ENCODE assay signal across 33 cellular contexts in genomic region chr6:75396005-75396800, GRCh38.
DNase-seq lines count a peak whose midpoint lies in the region; ATAC-seq, FAIRE-seq and TF ChIP-seq lines count a peak whose summit lies in the region.
"Had no signal": no experiment of that assay in that cellular context is flagged by ENCODE, and none has a peak within 500 bp of the region (broad histone marks: within the 10 kb centered on the region; RNA-seq: fewer than 3 reads in every experiment).

No MANE protein-coding gene starts in this region.

- no peak overlapping the region for H3K4me3 ChIP-seq in H1 (ENCODE audit: extremely low read depth in 1 of 4, insufficient read depth in 2 of 4, low read depth in 3 of 4, low read length in 4 of 4)
- H3K4me3 ChIP-seq in ovary = no peak overlapping the region
- H3K4me3 ChIP-seq in OCI-LY7 (ENCODE audit: low read depth, low read length, poor library complexity, severe bottlenecking) = no peak overlapping the region
- H3K4me3 ChIP-seq: ascending aorta, heart right ventricle, lung, MG63, mucosa of descending colon, right lobe of liver, thyroid gland had no signal

- BruUV-seq in OCI-LY7 (replicated peaks; lab: Mats Ljungman, UMichigan) = no TSS peak

- H3K79me1 ChIP-seq in H1 (ENCODE audit: low read depth, low read length) = no peaks in the 10 kb centered on the region

- H3K23me2 ChIP-seq in H1 (ENCODE audit: low read depth, low read length) = no peaks in the 10 kb centered on the region

- H2BK20ac ChIP-seq in H1 (ENCODE audit: low read length) = no peak overlapping the region

- no peak overlapping the region for H4K8ac ChIP-seq in H1 (ENCODE audit: extremely low read depth, insufficient read depth, low read length)

- no peak overlapping the region for H2BK12ac ChIP-seq in H1 (ENCODE audit: low read depth, low read length)

- no peak for ATAC-seq in HG03460 (IDR thresholded peaks at IDR 0.05; ENCODE audit: unreplicated experiment)
- ATAC-seq: activated T-cell treated with anti-CD3 and anti-CD28 coated beads, Interleukin-2, amount 50 U/mL, for 4 hours; mucosa of descending colon; right lobe of liver had no signal

- no peak overlapping the region for H2BK120ac ChIP-seq in H1 (replicated peaks; ENCODE audit: low read depth, low read length)

- H2AK5ac ChIP-seq in H1 (ENCODE audit: low read depth, low read length) = no peak overlapping the region

- TF ChIP-seq CTCF in H1 (IDR thresholded peaks at IDR 0.05; ENCODE audit: control extremely low read depth in 1 of 3, insufficient read depth in 1 of 3, low read depth in 1 of 3, low read length in 3 of 3) (no peak), ovary (IDR thresholded peaks at IDR 0.05) (no peak), OCI-LY7 (conservative IDR thresholded peaks at IDR 0.05; ENCODE audit: low read length) (no peak), GM10248 (IDR thresholded peaks at IDR 0.05; ENCODE audit: control extremely low read depth, extremely low read depth, low read depth, missing control alignments) (no peak)

- no peak overlapping the region for H3K18ac ChIP-seq in H1 (ENCODE audit: extremely low read depth, low read length)

- POLR2A ChIA-PET in H1 (lab: Charles Lee; ENCODE audit: partially characterized antibody) = no interaction called here
- POLR2A ChIA-PET in OCI-LY7 (lab: Charles Lee) = no interaction called here
- POLR2A ChIA-PET in GM10248 (lab: Yijun Ruan, JAX) = no interaction called here

- no peak overlapping the region for H3K23ac ChIP-seq in H1 (ENCODE audit: insufficient read length)

- H3K4me2 ChIP-seq in H1 (ENCODE audit: insufficient read depth in 1 of 2, low read depth in 2 of 2, low read length in 2 of 2) (no peak overlapping the region), OCI-LY7 (ENCODE audit: low read length) (no peak overlapping the region)

- H4K91ac ChIP-seq in H1 (replicated peaks; ENCODE audit: insufficient read length, low read length) = no peak overlapping the region

- H4K5ac ChIP-seq in H1 (ENCODE audit: insufficient read length, low read depth, low read length) = no peak overlapping the region

- H3K36me3 ChIP-seq in H1 (ENCODE audit: control insufficient read depth in 2 of 4, insufficient read depth in 4 of 4, low read length in 3 of 4) = no peaks in the 10 kb centered on the region; a peak in 1 of 8 replicates
- H3K36me3 ChIP-seq in ovary = no peaks in the 10 kb centered on the region
- no peaks in the 10 kb centered on the region for H3K36me3 ChIP-seq in OCI-LY7 (ENCODE audit: insufficient read depth, low read length)
- H3K36me3 ChIP-seq: ascending aorta, MG63, right lobe of liver, thyroid gland had no signal

- peak; percentile 36 for DNase-seq in A172 (ENCODE audit: low spot score)
- DNase-seq in M059J (ENCODE audit: low read depth) = peak; percentile 82
- no peak for DNase-seq in H1 (ENCODE audit: low read depth in 1 of 2, low spot score in 2 of 2)
- DNase-seq in myocyte (ENCODE audit: low read depth) = peak; percentile 56
- no peak for DNase-seq in ovary
- no peak for DNase-seq in OCI-LY7 (ENCODE audit: low spot score)
- no peak for DNase-seq in GM10248 (ENCODE audit: extremely low spot score)
- DNase-seq: activated CD4-positive, alpha-beta T cell treated with anti-CD3 and anti-CD28 coated beads, Interleukin-2, amount 50 U/mL, for 1 hour; activated CD4-positive, CD25-positive, alpha-beta regulatory T cell; activated gamma-delta T cell treated with Interleukin-2 at 50 U/mL for 16 hours; activated naive CD8-positive, alpha-beta T cell treated with anti-CD3 and anti-CD28 coated beads, Interleukin-2, amount 10 ng/mL, durations not matched to agents 7 days and 5 days; activated T-cell treated with anti-CD3 and anti-CD28 coated beads, Interleukin-2, amount 50 U/mL, for 4 hours; caudate nucleus; CD4-positive, alpha-beta T cell; cortex of kidney; DMS79 treated with DMSO at 0.1 percent for 48 hours; heart right ventricle; KG1; MG63; mucosa of descending colon; NCI-H1105; NCI-H1930; NCI-H226; NCI-H774; right lobe of liver; stimulated activated CD4-positive, alpha-beta T cell treated with anti-CD3 and anti-CD28 coated beads, Interleukin-4, amount 100 ng/mL, for 24 hours; T-helper 1 cell; thyroid gland had no signal

- H3K9me3 ChIP-seq in H1 (ENCODE audit: insufficient read depth in 2 of 2, low read depth in 1 of 2, low read length in 1 of 2) (peaks cover 3 to 4% of the 10 kb centered on the region in 2 experiments; a peak in 1 of 4 replicates), ovary (no peaks in the 10 kb centered on the region), OCI-LY7 (ENCODE audit: low read length) (no peaks in the 10 kb centered on the region)
- H3K9me3 ChIP-seq: ascending aorta, heart right ventricle, MG63, mucosa of descending colon, right lobe of liver, thyroid gland had no signal

- FAIRE-seq in H1 (lab: Jason Lieb, UNC) = no peak
- FAIRE-seq: HTR-8/SVneo, RCC 7860 had no signal

- no peak overlapping the region for H3K56ac ChIP-seq in H1 (replicated peaks; ENCODE audit: insufficient read length, low read depth, low read length)

- no peak overlapping the region for H2BK15ac ChIP-seq in H1 (ENCODE audit: low read length)

- H4K20me1 ChIP-seq in H1 (replicated peaks in 1 of 2; ENCODE audit: control insufficient read depth in 1 of 2, insufficient read depth in 2 of 2, low read length in 2 of 2) (no peaks in the 10 kb centered on the region), OCI-LY7 (ENCODE audit: insufficient read depth, low read length) (no peaks in the 10 kb centered on the region)

- H3K9ac ChIP-seq in H1 (replicated peaks in 1 of 4; ENCODE audit: extremely low read depth in 1 of 4, low read depth in 3 of 4, low read length in 3 of 4) = no peak overlapping the region

- no peaks in the 10 kb centered on the region for H3K9me2 ChIP-seq in OCI-LY7 (ENCODE audit: insufficient read depth, low read length)

- TF ChIP-seq POLR2A in H1 (IDR thresholded peaks at IDR 0.05; ENCODE audit: control extremely low read depth in 1 of 2, low read depth in 2 of 2, low read length in 2 of 2) (no peak), ovary (IDR thresholded peaks at IDR 0.05) (no peak)

- no peaks in the 10 kb centered on the region for H3K79me2 ChIP-seq in H1 (ENCODE audit: control insufficient read depth in 1 of 2, insufficient read depth in 2 of 2, low read length in 2 of 2)
- no peaks in the 10 kb centered on the region for H3K79me2 ChIP-seq in OCI-LY7 (ENCODE audit: insufficient read depth, low read depth, low read length)

- intact Hi-C loops in ovary (cut with DNase I) (no loop called here), OCI-LY7 (cut with micrococcal nuclease; ENCODE audit: unreplicated experiment) (no loop called here)

- no peak overlapping the region for H3K27ac ChIP-seq in H1 (ENCODE audit: low read depth, low read length)
- no peak overlapping the region for H3K27ac ChIP-seq in ovary
- H3K27ac ChIP-seq in OCI-LY7 (ENCODE audit: low read depth, low read length, poor library complexity, severe bottlenecking) = no peak overlapping the region
- H3K27ac ChIP-seq: ascending aorta, heart right ventricle, right lobe of liver, thyroid gland had no signal

- H3K27me3 ChIP-seq in H1 (replicated peaks in 1 of 4; ENCODE audit: control insufficient read depth in 3 of 4, extremely low read depth in 1 of 4, insufficient read depth in 3 of 4, low read length in 3 of 4) (no peaks in the 10 kb centered on the region; a peak in 1 of 7 replicates), ovary (no peaks in the 10 kb centered on the region)
- H3K27me3 ChIP-seq: ascending aorta, heart right ventricle, MG63, right lobe of liver, thyroid gland had no signal

- TF ChIP-seq RAD21 in H1 (IDR thresholded peaks at IDR 0.05 in 1 of 2, conservative IDR thresholded peaks at IDR 0.05 in 1 of 2; ENCODE audit: low read depth in 2 of 2, low read length in 2 of 2) = no peak

- TF ChIP-seq EP300 in H1 (IDR thresholded peaks at IDR 0.05; ENCODE audit: borderline replicate concordance in 1 of 2, low read depth in 2 of 2, low read length in 2 of 2) (no peak), ovary (IDR thresholded peaks at IDR 0.05) (no peak)

- H2BK5ac ChIP-seq in H1 (ENCODE audit: low read depth, low read length) = no peak overlapping the region

- H3K4me1 ChIP-seq in H1 (replicated peaks in 1 of 4; ENCODE audit: control insufficient read depth in 3 of 4, insufficient read depth in 4 of 4, low read length in 3 of 4) (no peaks in the 10 kb centered on the region), ovary (ENCODE audit: insufficient read depth) (no peaks in the 10 kb centered on the region), OCI-LY7 (ENCODE audit: insufficient read depth, low read length, poor library complexity, severe bottlenecking) (no peaks in the 10 kb centered on the region)
- H3K4me1 ChIP-seq: right lobe of liver, thyroid gland had no signal

- H3K14ac ChIP-seq in H1 (ENCODE audit: insufficient read length) = no peak overlapping the region

- CTCF ChIA-PET in H1 (lab: Charles Lee; ENCODE audit: partially characterized antibody) (interaction anchor here (1.9 kb wide), 1 partner anchor 28 kb away, joined by 4 read pairs; no protein-coding TSS in a partner anchor), OCI-LY7 (lab: Charles Lee; ENCODE audit: unreplicated experiment) (no interaction called here), GM10248 (lab: Yijun Ruan, JAX) (interaction anchor here (1.2 kb wide), 1 partner anchor 17 kb away, joined by 3 read pairs; no protein-coding TSS in a partner anchor)

- H3K4ac ChIP-seq in H1 (replicated peaks; ENCODE audit: insufficient read length, low read depth, low read length) = no peak overlapping the region

- 89% methylated on average over 6 of the region's 6 CpGs; no CpG with 5 or more reads in 1 of the 2 experiments for WGBS in H1 (ENCODE audit: extremely low coverage in 1 of 2, insufficient coverage in 1 of 2, insufficient read length in 1 of 2, insufficient replicate concordance in 2 of 2, low coverage in 1 of 2, low lambda C conversion rate in 2 of 2, missing lambda C conversion rate in 1 of 2), 2 experiments
- WGBS in ovary, 3 donors = 87 to 89% (median 89%) methylated on average over 6 of the region's 6 CpGs

- H2AFZ ChIP-seq in H1 (ENCODE audit: low read length) (0 out of 2 replicates have a peak overlapping the region, but pooled peaks have one; percentile 67), OCI-LY7 (ENCODE audit: low read length) (no peak overlapping the region)

TF ChIP-seq in H1, 55 proteins besides CTCF, POLR2A, EP300 and RAD21:
- TF ChIP-seq GTF2F1 (IDR thresholded peaks at IDR 0.05; ENCODE audit: borderline replicate concordance, low read depth, low read length) = no peak
- no peak for TF ChIP-seq PHF8 (conservative IDR thresholded peaks at IDR 0.05; ENCODE audit: low read depth, low read length)
- no peak for TF ChIP-seq RBBP5 (IDR thresholded peaks at IDR 0.05; ENCODE audit: borderline replicate concordance, low read depth, low read length)
- TF ChIP-seq MAFK (IDR thresholded peaks at IDR 0.05; ENCODE audit: low read depth, low read length) = no peak
- TF ChIP-seq TAF1 (IDR thresholded peaks at IDR 0.05; ENCODE audit: low read depth, low read length) = no peak
TF ChIP-seq in H1: peak in this region for 0.

Comparison
In these comparisons a context has a peak if more than half of its experiments do, and no peak if none do; other contexts are left out.
1. DNase-seq: peak in A172 (single experiment), M059J (single experiment) and myocyte (single experiment); none in H1 (0 of 2), ovary (0 of 5), OCI-LY7 (single experiment) and GM10248 (single experiment).